ENCODE assay signal across 1 cellular context in the genomic region with DNA sequence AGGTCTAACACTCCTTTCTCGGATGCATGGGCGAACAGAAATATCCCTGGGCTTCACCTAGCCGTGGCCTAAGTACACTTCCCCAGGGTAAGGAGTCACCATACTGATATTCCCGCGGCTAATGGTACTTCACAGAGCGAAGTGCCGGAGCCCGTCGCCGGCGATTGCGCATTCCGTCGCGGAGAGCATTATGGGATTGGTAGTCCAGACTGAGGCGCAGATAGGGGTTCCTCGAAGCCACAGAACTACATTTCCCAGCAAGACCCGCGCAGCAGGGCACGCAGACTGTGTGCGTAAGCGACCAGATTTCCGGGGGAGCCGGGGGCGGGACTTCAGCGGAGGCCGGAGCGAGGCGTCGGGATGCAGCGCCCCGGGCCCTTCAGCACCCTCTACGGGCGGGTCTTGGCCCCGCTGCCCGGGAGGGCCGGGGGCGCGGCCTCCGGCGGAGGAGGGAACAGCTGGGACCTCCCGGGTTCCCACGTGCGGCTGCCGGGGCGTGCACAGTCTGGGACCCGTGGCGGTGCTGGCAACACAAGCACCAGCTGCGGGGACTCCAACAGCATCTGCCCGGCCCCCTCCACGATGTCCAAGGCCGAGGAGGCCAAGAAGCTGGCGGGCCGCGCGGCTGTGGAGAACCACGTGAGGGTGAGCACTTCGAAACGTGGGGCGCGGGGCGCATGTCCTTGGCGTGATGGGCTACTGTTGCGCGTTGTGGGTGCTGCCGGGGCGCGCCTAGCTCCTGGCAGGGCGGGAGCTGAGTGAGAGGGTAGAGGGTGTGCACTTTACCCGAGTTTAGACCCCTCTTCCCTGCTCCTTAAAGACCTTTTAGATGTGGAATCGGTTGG.
TF ChIP-seq lines count a peak whose summit lies in the region.

A gene (plus strand): TSS at position 335 of the 845 bp plus-strand sequence. CDS start 26 bp downstream, at position 361.

TF ChIP-seq in K562, 482 proteins besides CTCF, POLR2A, EP300 and RAD21 (continued from another document and continues in another):
- TF ChIP-seq, protein P1, sequence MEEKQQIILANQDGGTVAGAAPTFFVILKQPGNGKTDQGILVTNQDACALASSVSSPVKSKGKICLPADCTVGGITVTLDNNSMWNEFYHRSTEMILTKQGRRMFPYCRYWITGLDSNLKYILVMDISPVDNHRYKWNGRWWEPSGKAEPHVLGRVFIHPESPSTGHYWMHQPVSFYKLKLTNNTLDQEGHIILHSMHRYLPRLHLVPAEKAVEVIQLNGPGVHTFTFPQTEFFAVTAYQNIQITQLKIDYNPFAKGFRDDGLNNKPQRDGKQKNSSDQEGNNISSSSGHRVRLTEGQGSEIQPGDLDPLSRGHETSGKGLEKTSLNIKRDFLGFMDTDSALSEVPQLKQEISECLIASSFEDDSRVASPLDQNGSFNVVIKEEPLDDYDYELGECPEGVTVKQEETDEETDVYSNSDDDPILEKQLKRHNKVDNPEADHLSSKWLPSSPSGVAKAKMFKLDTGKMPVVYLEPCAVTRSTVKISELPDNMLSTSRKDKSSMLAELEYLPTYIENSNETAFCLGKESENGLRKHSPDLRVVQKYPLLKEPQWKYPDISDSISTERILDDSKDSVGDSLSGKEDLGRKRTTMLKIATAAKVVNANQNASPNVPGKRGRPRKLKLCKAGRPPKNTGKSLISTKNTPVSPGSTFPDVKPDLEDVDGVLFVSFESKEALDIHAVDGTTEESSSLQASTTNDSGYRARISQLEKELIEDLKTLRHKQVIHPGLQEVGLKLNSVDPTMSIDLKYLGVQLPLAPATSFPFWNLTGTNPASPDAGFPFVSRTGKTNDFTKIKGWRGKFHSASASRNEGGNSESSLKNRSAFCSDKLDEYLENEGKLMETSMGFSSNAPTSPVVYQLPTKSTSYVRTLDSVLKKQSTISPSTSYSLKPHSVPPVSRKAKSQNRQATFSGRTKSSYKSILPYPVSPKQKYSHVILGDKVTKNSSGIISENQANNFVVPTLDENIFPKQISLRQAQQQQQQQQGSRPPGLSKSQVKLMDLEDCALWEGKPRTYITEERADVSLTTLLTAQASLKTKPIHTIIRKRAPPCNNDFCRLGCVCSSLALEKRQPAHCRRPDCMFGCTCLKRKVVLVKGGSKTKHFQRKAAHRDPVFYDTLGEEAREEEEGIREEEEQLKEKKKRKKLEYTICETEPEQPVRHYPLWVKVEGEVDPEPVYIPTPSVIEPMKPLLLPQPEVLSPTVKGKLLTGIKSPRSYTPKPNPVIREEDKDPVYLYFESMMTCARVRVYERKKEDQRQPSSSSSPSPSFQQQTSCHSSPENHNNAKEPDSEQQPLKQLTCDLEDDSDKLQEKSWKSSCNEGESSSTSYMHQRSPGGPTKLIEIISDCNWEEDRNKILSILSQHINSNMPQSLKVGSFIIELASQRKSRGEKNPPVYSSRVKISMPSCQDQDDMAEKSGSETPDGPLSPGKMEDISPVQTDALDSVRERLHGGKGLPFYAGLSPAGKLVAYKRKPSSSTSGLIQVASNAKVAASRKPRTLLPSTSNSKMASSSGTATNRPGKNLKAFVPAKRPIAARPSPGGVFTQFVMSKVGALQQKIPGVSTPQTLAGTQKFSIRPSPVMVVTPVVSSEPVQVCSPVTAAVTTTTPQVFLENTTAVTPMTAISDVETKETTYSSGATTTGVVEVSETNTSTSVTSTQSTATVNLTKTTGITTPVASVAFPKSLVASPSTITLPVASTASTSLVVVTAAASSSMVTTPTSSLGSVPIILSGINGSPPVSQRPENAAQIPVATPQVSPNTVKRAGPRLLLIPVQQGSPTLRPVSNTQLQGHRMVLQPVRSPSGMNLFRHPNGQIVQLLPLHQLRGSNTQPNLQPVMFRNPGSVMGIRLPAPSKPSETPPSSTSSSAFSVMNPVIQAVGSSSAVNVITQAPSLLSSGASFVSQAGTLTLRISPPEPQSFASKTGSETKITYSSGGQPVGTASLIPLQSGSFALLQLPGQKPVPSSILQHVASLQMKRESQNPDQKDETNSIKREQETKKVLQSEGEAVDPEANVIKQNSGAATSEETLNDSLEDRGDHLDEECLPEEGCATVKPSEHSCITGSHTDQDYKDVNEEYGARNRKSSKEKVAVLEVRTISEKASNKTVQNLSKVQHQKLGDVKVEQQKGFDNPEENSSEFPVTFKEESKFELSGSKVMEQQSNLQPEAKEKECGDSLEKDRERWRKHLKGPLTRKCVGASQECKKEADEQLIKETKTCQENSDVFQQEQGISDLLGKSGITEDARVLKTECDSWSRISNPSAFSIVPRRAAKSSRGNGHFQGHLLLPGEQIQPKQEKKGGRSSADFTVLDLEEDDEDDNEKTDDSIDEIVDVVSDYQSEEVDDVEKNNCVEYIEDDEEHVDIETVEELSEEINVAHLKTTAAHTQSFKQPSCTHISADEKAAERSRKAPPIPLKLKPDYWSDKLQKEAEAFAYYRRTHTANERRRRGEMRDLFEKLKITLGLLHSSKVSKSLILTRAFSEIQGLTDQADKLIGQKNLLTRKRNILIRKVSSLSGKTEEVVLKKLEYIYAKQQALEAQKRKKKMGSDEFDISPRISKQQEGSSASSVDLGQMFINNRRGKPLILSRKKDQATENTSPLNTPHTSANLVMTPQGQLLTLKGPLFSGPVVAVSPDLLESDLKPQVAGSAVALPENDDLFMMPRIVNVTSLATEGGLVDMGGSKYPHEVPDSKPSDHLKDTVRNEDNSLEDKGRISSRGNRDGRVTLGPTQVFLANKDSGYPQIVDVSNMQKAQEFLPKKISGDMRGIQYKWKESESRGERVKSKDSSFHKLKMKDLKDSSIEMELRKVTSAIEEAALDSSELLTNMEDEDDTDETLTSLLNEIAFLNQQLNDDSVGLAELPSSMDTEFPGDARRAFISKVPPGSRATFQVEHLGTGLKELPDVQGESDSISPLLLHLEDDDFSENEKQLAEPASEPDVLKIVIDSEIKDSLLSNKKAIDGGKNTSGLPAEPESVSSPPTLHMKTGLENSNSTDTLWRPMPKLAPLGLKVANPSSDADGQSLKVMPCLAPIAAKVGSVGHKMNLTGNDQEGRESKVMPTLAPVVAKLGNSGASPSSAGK (IDR thresholded peaks at IDR 0.05), result peak; percentile 99
- TF ChIP-seq ZC3H8 (IDR thresholded peaks at IDR 0.05), result no peak
- no peak for TF ChIP-seq ZNF699 (CRISPR knock-in tag; IDR thresholded peaks at IDR 0.05; ENCODE audit: insufficient replicate concordance)
- peak; percentile 90 for TF ChIP-seq PHF20 (IDR thresholded peaks at IDR 0.05; ENCODE audit: partially characterized antibody)
- TF ChIP-seq, protein P2, sequence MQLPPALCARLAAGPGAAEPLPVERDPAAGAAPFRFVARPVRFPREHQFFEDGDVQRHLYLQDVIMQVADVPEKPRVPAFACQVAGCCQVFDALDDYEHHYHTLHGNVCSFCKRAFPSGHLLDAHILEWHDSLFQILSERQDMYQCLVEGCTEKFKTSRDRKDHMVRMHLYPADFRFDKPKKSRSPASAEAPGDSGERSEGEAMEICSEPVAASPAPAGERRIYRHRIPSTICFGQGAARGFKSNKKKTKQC (CRISPR knock-in tag; IDR thresholded peaks at IDR 0.05), result peak; percentile 90
- peak; percentile 90 for TF ChIP-seq MBD2 (IDR thresholded peaks at IDR 0.05; ENCODE audit: borderline replicate concordance, low read depth)
- TF ChIP-seq DNMT1 (IDR thresholded peaks at IDR 0.05), result no peak
- TF ChIP-seq, protein P3, sequence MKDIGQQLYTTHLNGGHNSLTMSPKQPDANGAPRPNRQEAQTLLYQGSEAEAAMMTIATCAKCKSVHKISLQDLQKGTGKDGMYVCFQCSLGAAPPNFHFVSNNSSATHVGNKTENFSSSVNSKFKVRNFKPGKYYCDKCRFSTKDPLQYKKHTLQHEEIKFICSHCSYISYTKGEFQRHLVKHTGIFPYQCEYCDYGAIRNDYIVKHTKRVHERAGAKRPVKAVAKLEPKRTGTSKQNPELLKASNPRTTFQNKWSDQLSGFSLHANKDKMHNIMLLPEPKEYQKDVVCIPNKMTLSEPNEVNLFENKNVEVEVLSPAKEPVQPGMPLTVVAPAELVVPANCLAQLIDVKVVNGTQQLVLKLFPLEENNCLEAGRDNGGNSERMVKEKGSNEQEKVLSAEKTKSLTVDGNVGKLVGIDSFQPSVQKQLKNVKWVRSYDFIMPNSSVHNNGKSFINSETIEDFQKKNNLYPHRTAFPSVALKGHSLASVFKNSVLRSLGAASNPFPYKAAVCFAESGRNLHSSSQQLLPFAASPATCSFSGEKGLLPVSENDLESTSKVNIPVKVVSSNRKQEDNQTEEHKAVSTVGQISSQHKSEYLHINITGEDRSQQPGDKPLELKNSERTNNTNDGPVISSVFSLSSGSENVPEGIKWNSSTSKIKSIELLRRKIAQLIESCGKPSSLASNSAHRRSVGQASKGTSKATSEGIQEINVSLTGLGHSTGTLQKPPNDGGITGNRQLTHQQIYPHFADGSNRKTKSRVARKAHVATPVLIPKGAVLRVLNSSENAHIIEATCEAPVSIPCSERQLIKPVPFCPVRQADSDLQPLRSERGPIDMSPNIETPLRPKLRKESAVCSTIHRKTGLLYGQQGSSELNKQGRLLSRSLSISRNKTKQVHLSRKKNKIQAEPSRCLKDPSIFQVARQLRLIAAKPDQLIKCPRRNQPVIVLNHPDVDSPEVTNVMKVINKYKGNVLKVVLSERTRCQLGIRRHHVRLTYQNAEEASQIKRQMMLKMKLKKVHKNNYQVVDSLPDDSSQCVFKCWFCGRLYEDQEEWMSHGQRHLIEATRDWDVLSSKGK (CRISPR knock-in tag; IDR thresholded peaks at IDR 0.05), result no peak
- TF ChIP-seq ZNF232 (CRISPR knock-in tag; IDR thresholded peaks at IDR 0.05), result peak; percentile 92
- peak; percentile 86 to 88; a peak in 3 of 4 replicates for TF ChIP-seq MAZ (CRISPR knock-in tag; conservative IDR thresholded peaks at IDR 0.05 in 1 of 2, IDR thresholded peaks at IDR 0.05 in 1 of 2)
- no peak for TF ChIP-seq KLF6 (CRISPR knock-in tag; IDR thresholded peaks at IDR 0.05; ENCODE audit: borderline replicate concordance)
- TF ChIP-seq TAF9B (IDR thresholded peaks at IDR 0.05; ENCODE audit: partially characterized antibody), result peak; percentile 63
- no peak for TF ChIP-seq ZNF561 (CRISPR knock-in tag; conservative IDR thresholded peaks at IDR 0.05)
- peak; percentile 89 for TF ChIP-seq POU5F1 (IDR thresholded peaks at IDR 0.05; ENCODE audit: borderline replicate concordance, low read depth, low read length, partially characterized antibody)
- TF ChIP-seq, protein P4, sequence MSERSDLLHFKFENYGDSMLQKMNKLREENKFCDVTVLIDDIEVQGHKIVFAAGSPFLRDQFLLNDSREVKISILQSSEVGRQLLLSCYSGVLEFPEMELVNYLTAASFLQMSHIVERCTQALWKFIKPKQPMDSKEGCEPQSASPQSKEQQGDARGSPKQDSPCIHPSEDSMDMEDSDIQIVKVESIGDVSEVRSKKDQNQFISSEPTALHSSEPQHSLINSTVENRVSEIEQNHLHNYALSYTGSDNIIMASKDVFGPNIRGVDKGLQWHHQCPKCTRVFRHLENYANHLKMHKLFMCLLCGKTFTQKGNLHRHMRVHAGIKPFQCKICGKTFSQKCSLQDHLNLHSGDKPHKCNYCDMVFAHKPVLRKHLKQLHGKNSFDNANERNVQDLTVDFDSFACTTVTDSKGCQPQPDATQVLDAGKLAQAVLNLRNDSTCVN (CRISPR knock-in tag; IDR thresholded peaks at IDR 0.05), result no peak
- 0 out of 2 replicates have a peak, but pooled peaks have one; percentile 26 for TF ChIP-seq ZNF584 (CRISPR knock-in tag; IDR thresholded peaks at IDR 0.05; ENCODE audit: low read depth)
- TF ChIP-seq, protein P5, sequence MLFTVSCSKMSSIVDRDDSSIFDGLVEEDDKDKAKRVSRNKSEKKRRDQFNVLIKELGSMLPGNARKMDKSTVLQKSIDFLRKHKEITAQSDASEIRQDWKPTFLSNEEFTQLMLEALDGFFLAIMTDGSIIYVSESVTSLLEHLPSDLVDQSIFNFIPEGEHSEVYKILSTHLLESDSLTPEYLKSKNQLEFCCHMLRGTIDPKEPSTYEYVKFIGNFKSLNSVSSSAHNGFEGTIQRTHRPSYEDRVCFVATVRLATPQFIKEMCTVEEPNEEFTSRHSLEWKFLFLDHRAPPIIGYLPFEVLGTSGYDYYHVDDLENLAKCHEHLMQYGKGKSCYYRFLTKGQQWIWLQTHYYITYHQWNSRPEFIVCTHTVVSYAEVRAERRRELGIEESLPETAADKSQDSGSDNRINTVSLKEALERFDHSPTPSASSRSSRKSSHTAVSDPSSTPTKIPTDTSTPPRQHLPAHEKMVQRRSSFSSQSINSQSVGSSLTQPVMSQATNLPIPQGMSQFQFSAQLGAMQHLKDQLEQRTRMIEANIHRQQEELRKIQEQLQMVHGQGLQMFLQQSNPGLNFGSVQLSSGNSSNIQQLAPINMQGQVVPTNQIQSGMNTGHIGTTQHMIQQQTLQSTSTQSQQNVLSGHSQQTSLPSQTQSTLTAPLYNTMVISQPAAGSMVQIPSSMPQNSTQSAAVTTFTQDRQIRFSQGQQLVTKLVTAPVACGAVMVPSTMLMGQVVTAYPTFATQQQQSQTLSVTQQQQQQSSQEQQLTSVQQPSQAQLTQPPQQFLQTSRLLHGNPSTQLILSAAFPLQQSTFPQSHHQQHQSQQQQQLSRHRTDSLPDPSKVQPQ (CRISPR knock-in tag; IDR thresholded peaks at IDR 0.05; ENCODE audit: borderline replicate concordance), result no peak
- peak; percentile 64; the same call in 1 of the 2 replicates for TF ChIP-seq POLR2H (tag; IDR thresholded peaks at IDR 0.05; ENCODE audit: low read depth)
- peak; percentile 49 for TF ChIP-seq ESRRA (IDR thresholded peaks at IDR 0.05; ENCODE audit: borderline replicate concordance, low read depth)
- TF ChIP-seq SMARCE1 (IDR thresholded peaks at IDR 0.05), result no peak
- TF ChIP-seq, protein P6, sequence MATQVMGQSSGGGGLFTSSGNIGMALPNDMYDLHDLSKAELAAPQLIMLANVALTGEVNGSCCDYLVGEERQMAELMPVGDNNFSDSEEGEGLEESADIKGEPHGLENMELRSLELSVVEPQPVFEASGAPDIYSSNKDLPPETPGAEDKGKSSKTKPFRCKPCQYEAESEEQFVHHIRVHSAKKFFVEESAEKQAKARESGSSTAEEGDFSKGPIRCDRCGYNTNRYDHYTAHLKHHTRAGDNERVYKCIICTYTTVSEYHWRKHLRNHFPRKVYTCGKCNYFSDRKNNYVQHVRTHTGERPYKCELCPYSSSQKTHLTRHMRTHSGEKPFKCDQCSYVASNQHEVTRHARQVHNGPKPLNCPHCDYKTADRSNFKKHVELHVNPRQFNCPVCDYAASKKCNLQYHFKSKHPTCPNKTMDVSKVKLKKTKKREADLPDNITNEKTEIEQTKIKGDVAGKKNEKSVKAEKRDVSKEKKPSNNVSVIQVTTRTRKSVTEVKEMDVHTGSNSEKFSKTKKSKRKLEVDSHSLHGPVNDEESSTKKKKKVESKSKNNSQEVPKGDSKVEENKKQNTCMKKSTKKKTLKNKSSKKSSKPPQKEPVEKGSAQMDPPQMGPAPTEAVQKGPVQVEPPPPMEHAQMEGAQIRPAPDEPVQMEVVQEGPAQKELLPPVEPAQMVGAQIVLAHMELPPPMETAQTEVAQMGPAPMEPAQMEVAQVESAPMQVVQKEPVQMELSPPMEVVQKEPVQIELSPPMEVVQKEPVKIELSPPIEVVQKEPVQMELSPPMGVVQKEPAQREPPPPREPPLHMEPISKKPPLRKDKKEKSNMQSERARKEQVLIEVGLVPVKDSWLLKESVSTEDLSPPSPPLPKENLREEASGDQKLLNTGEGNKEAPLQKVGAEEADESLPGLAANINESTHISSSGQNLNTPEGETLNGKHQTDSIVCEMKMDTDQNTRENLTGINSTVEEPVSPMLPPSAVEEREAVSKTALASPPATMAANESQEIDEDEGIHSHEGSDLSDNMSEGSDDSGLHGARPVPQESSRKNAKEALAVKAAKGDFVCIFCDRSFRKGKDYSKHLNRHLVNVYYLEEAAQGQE (CRISPR knock-in tag; IDR thresholded peaks at IDR 0.05; ENCODE audit: low read depth), result no peak
- TF ChIP-seq PPARD (CRISPR knock-in tag; IDR thresholded peaks at IDR 0.05), result no peak
- TF ChIP-seq E2F3 (CRISPR knock-in tag; IDR thresholded peaks at IDR 0.05), result no peak
- TF ChIP-seq CEBPB (tag; IDR thresholded peaks at IDR 0.05), result peak; percentile 73
- TF ChIP-seq EHMT2 (IDR thresholded peaks at IDR 0.05), result no peak
- peak; percentile 54 for TF ChIP-seq ZFX (CRISPR knock-in tag; IDR thresholded peaks at IDR 0.05)
- TF ChIP-seq ZNF707 (CRISPR knock-in tag; conservative IDR thresholded peaks at IDR 0.05), result no peak
